2 cellular contexts compared by ENCODE assay signal in genomic region chr1:17661546-17662157, GRCh38.
TF ChIP-seq lines count a peak whose summit lies in the region.

No MANE protein-coding gene starts in this region.

TF ChIP-seq in WTC11, 78 proteins besides CTCF, POLR2A, EP300 and RAD21 (continued from another document):
- TF ChIP-seq HMGXB4 (CRISPR knock-in tag; IDR thresholded peaks at IDR 0.05) (no peak), NR1H2 (CRISPR knock-in tag; IDR thresholded peaks at IDR 0.05) (no peak), TEAD4 (CRISPR knock-in tag; IDR thresholded peaks at IDR 0.05) (no peak), ZBTB43 (CRISPR knock-in tag; IDR thresholded peaks at IDR 0.05) (no peak), ZNF512 (CRISPR knock-in tag; IDR thresholded peaks at IDR 0.05; ENCODE audit: borderline replicate concordance) (no peak), ZNF416 (CRISPR knock-in tag; IDR thresholded peaks at IDR 0.05) (no peak)
TF ChIP-seq in WTC11: peak in this region for 0.

TF ChIP-seq in HepG2, 621 proteins besides CTCF, POLR2A, EP300 and RAD21 (continued from another document):
- TF ChIP-seq HNF1A (IDR thresholded peaks at IDR 0.05; ENCODE audit: low read depth) (no peak), HNF1A (CRISPR knock-in tag; IDR thresholded peaks at IDR 0.05; ENCODE audit: borderline replicate concordance) (0 out of 2 replicates have a peak, but pooled peaks have one; percentile 24), STAG1 (CRISPR knock-in tag; IDR thresholded peaks at IDR 0.05) (peak; percentile 65), ZBTB33 (CRISPR knock-in tag; IDR thresholded peaks at IDR 0.05) (peak; percentile 55; the same call in 1 of the 2 replicates), EHMT2 (IDR thresholded peaks at IDR 0.05; ENCODE audit: borderline replicate concordance, low read depth, low read length) (no peak), ZNF317 (CRISPR knock-in tag; IDR thresholded peaks at IDR 0.05) (no peak), RCOR2 (CRISPR knock-in tag; IDR thresholded peaks at IDR 0.05) (no peak), SYNCRIP (IDR thresholded peaks at IDR 0.05; ENCODE audit: insufficient read depth, low read depth, low read length) (no peak), ZSCAN29 (CRISPR knock-in tag; conservative IDR thresholded peaks at IDR 0.05) (no peak), AGO2 (optimal IDR thresholded peaks at IDR 0.05; ENCODE audit: low read depth, low read length) (peak; percentile 49), IKZF5 (CRISPR knock-in tag; IDR thresholded peaks at IDR 0.05) (no peak), ZNF687 (CRISPR knock-in tag; IDR thresholded peaks at IDR 0.05) (peak; percentile 38)
